Comparison of ENCODE assay signal across 8 cellular contexts in genomic region chr6:31958741-31959739, GRCh38.
DNase-seq lines count a peak whose midpoint lies in the region; ATAC-seq and TF ChIP-seq lines count a peak whose summit lies in the region.

A gene with protein sequence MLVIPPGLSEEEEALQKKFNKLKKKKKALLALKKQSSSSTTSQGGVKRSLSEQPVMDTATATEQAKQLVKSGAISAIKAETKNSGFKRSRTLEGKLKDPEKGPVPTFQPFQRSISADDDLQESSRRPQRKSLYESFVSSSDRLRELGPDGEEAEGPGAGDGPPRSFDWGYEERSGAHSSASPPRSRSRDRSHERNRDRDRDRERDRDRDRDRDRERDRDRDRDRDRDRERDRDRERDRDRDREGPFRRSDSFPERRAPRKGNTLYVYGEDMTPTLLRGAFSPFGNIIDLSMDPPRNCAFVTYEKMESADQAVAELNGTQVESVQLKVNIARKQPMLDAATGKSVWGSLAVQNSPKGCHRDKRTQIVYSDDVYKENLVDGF (minus strand): TSS chr6:31958971. CDS start chr6:31958446, 525 bp downstream.
SKIC2 (plus strand) TSS chr6:31959175; CDS start chr6:31959193, 18 bp downstream.

- no peaks in the 10 kb centered on the region for H3K9me3 Mint-ChIP-seq in central memory CD8-positive, alpha-beta T cell

- peak; percentile 91 for DNase-seq in AG09309 (ENCODE audit: low read depth)
- DNase-seq in NCI-H446 (lab: John Stamatoyannopoulos, UW) = peak; percentile 89 to 99
- peak; percentile 98 for DNase-seq in activated CD4-positive, CD25-positive, alpha-beta regulatory T cell treated with anti-CD3 and anti-CD28 coated beads, Interleukin-2, amount 50 U/mL, for 16 hours (ENCODE audit: low read depth, low spot score)
- DNase-seq in central memory CD8-positive, alpha-beta T cell (ENCODE audit: low spot score in 2 of 2) = peak; percentile 97
- DNase-seq in iris pigment epithelial cell (ENCODE audit: low read depth) = peak; percentile 99
- peak; percentile 98 for DNase-seq in stimulated activated CD4-positive, alpha-beta T cell treated with anti-CD3 and anti-CD28 coated beads, Interleukin-12 subunit alpha, Interleukin-12 subunit beta, amount 100 ng/mL, for 4 hours

- H3K4me1 Mint-ChIP-seq in central memory CD8-positive, alpha-beta T cell = peaks cover 47% of the 10 kb centered on the region

- no peaks in the 10 kb centered on the region for H3K27me3 Mint-ChIP-seq in central memory CD8-positive, alpha-beta T cell

- peaks cover 50% of the 10 kb centered on the region for H3K36me3 Mint-ChIP-seq in central memory CD8-positive, alpha-beta T cell (ENCODE audit: insufficient read depth)

- H3K4me3 ChIP-seq in AG09309 (ENCODE audit: control insufficient read depth, low read depth, low read length) = peak within 1 kb of the TSS; percentile 95

- peak; percentile 95 for ATAC-seq in GM19025 (IDR thresholded peaks at IDR 0.05; ENCODE audit: low read depth, unreplicated experiment)
- ATAC-seq in HG03342 (IDR thresholded peaks at IDR 0.05; ENCODE audit: unreplicated experiment) = peak; percentile 96
- ATAC-seq in central memory CD8-positive, alpha-beta T cell (replicated peaks; ENCODE audit: extremely low read depth, poor library complexity, severe bottlenecking) = peak; percentile 98

- TF ChIP-seq CTCF in AG09309 (IDR thresholded peaks at IDR 0.05; ENCODE audit: control insufficient read depth, insufficient read depth, low read depth, low read length, missing control alignments) = no peak

- peak within 1 kb of the TSS; percentile 90 for H3K4me3 Mint-ChIP-seq in central memory CD8-positive, alpha-beta T cell

- H3K27ac Mint-ChIP-seq in central memory CD8-positive, alpha-beta T cell (ENCODE audit: low read depth) = peak within 1 kb of the TSS; percentile 98

Comparison
In these comparisons a context has a peak if more than half of its experiments do, and no peak if none do; other contexts are left out.
1. Peak in every context shown above with its lines: DNase-seq, ATAC-seq and H3K4me3 ChIP-seq.